11 cellular contexts compared by ENCODE assay signal in the genomic region with DNA sequence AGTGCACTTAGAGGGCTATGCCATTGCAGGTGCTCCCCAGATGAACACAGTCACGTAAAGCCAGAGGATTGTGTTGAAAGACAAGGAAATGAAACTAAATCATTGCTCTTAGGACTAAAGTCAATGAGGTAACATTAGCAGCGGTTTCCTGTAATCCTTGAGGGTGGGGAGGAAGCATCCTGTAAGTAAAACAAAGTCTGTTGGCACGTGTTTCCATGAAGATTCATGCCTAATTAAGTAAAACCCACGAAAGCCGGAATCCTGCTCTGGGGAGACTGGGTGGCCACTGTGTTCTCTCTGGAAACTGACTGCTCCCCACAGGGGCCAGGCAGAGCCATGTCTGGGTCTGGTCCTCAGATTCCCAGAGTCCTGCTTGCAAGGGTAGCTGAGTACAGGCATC. TPM values are rescaled to one million over a fixed set of nuclear protein-coding genes. Genes with fewer than 3 reads are reported as not detected.
DNase-seq lines count a peak whose midpoint lies in the region; ATAC-seq lines count a peak whose summit lies in the region.
"Had no signal": no experiment of that assay in that cellular context is flagged by ENCODE, and none has a peak within 500 bp of the region (broad histone marks: within the 10 kb centered on the region; RNA-seq: fewer than 3 reads in every experiment).

No MANE protein-coding gene starts in this region.

- H3K27ac ChIP-seq in right cardiac atrium (ENCODE audit: low read length): no peak overlapping the region

- WGBS in right cardiac atrium: 61% methylated on average over 5 of the region's 5 CpGs

- no peaks in the 10 kb centered on the region for H3K9me3 ChIP-seq in right cardiac atrium (ENCODE audit: control insufficient read depth, low read length)

- no peaks in the 10 kb centered on the region for H3K27me3 ChIP-seq in right cardiac atrium (ENCODE audit: control insufficient read depth, insufficient read depth)

- peak; percentile 45 for DNase-seq in GM03348 (ENCODE audit: low spot score)
- DNase-seq in MV-4-11 (lab: John Stamatoyannopoulos, UW): peak; percentile 79
- peak in 1 of 3 donors; percentile 19 for DNase-seq in right cardiac atrium
- DNase-seq in NCI-H2227 (lab: John Stamatoyannopoulos, UW; ENCODE audit: unreplicated experiment): no peak
- no peak for DNase-seq in activated T-cell treated with anti-CD3 and anti-CD28 coated beads for 4 hours
- no peak for DNase-seq in SHP77 treated with DMSO at 0.1 percent for 48 hours (lab: John Stamatoyannopoulos, UW)
- DNase-seq in stimulated activated CD4-positive, alpha-beta T cell treated with anti-CD3 and anti-CD28 coated beads, Interleukin-2, amount 100 ng/mL, for 48 hours: no peak
- DNase-seq: activated T-cell treated with anti-CD3 and anti-CD28 coated beads, Interleukin-2, amount 50 U/mL, for 1 hour; NCI-H446 treated with DMSO at 0.1 percent for 48 hours; stimulated activated CD4-positive, alpha-beta T cell treated with anti-CD3 and anti-CD28 coated beads, Interleukin-12 subunit alpha, Interleukin-12 subunit beta, amount 100 ng/mL, for 4 hours had no signal

- ATAC-seq in GM21423 (IDR thresholded peaks at IDR 0.05; ENCODE audit: unreplicated experiment) (peak; percentile 79), right cardiac atrium (peak; percentile 47 to 84)

- no peaks in the 10 kb centered on the region for H3K4me1 ChIP-seq in right cardiac atrium (ENCODE audit: control insufficient read depth, insufficient read depth, low read length)

- H3K4me3 ChIP-seq in right cardiac atrium (ENCODE audit: low read length): no peak overlapping the region

- intact Hi-C loops in right cardiac atrium (cut with DNase I): no loop called here

RNA-seq across cellular contexts. Expression of a gene that starts 18.3 kb away (rescaled TPM):
- total RNA-seq in right cardiac atrium: 1 to 10 TPM in 1 of 4 donors, under 1 TPM in 3; 0.40 to 1.1 (median 0.70) TPM
- 0.36 TPM for polyA plus RNA-seq in right cardiac atrium

Comparison
In these comparisons a context has a peak if more than half of its experiments do, and no peak if none do; other contexts are left out.
1. DNase-seq: peak in GM03348 (single experiment) and MV-4-11 (single experiment); none in NCI-H2227 (single experiment), activated T-cell treated with anti-CD3 and anti-CD28 coated beads for 4 hours (single experiment), SHP77 treated with DMSO at 0.1 percent for 48 hours (single experiment) and stimulated activated CD4-positive, alpha-beta T cell treated with anti-CD3 and anti-CD28 coated beads, Interleukin-2, amount 100 ng/mL, for 48 hours (0 of 2).